Comparison of ENCODE assay signal across 1 cellular context in genomic region chr1:11991969-11992676, GRCh38.
TF ChIP-seq lines count a peak whose summit lies in the region.

No MANE protein-coding gene starts in this region.

TF ChIP-seq in HepG2, 621 proteins besides CTCF, POLR2A, EP300 and RAD21:
- TF ChIP-seq RORA (CRISPR knock-in tag; IDR thresholded peaks at IDR 0.05) (no peak), EZH2 (conservative IDR thresholded peaks at IDR 0.05; ENCODE audit: low read depth, low read length) (no peak), GMEB1 (CRISPR knock-in tag; IDR thresholded peaks at IDR 0.05; ENCODE audit: borderline replicate concordance) (no peak), U2AF2 (IDR thresholded peaks at IDR 0.05; ENCODE audit: low read depth, low read length) (no peak), IRF2 (CRISPR knock-in tag; IDR thresholded peaks at IDR 0.05) (no peak), ZNF724P (CRISPR knock-in tag; IDR thresholded peaks at IDR 0.05; ENCODE audit: borderline replicate concordance) (no peak), FOXP4 (CRISPR knock-in tag; IDR thresholded peaks at IDR 0.05) (no peak), ZNF570 (CRISPR knock-in tag; IDR thresholded peaks at IDR 0.05; ENCODE audit: borderline replicate concordance) (no peak), ZFP36L1 (CRISPR knock-in tag; IDR thresholded peaks at IDR 0.05) (no peak), ZNF205 (CRISPR knock-in tag; IDR thresholded peaks at IDR 0.05) (no peak), ZNF180 (CRISPR knock-in tag; IDR thresholded peaks at IDR 0.05; ENCODE audit: borderline replicate concordance, low read depth) (no peak), HNF4A (CRISPR knock-in tag; IDR thresholded peaks at IDR 0.05) (no peak), ZFP62 (CRISPR knock-in tag; IDR thresholded peaks at IDR 0.05) (no peak), CERS6 (CRISPR knock-in tag; IDR thresholded peaks at IDR 0.05) (no peak), ETV6 (CRISPR knock-in tag; conservative IDR thresholded peaks at IDR 0.05) (no peak)
